9 cellular contexts compared by ENCODE assay signal in the genomic region with DNA sequence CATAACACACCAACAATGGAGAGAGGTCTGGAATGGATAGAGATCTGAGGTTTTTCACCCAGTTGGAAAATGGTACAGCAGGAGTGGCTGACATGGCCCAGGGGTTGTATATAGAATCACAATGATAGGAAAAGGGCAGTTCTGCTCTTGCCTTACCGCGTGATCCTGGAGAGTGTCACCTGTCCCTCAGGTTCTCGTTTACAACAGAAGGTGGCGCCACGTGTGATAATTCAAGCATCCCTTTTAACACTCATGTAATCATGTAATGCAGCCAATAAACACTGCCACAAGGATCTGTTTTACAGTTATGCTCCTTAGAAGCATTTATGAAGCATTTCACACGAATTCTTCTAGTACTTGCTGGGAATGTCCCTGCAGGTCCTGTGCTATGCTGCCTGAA. TPM values are rescaled to one million over a fixed set of nuclear protein-coding genes. Genes with fewer than 3 reads are reported as not detected.
DNase-seq lines count a peak whose midpoint lies in the region; ATAC-seq, FAIRE-seq and TF ChIP-seq lines count a peak whose summit lies in the region.
"Had no signal": no experiment of that assay in that cellular context is flagged by ENCODE, and none has a peak within 500 bp of the region (broad histone marks: within the 10 kb centered on the region; RNA-seq: fewer than 3 reads in every experiment).

No MANE protein-coding gene starts in this region.

- in situ Hi-C loops in HAP-1 (cut with MboI; ENCODE audit: low sequenced_read_pairs): loop anchor here (10.0 kb wide), 1 partner anchor 318 kb away; no protein-coding TSS in a partner anchor

- TF ChIP-seq CTCF in kidney epithelial cell (IDR thresholded peaks at IDR 0.05; ENCODE audit: insufficient read depth, low read length, poor library complexity, severe bottlenecking) (peak; percentile 34), omental fat pad (IDR thresholded peaks at IDR 0.05) (no peak)

- TF ChIP-seq POLR2A in GM12891 (IDR thresholded peaks at IDR 0.05; ENCODE audit: low read depth, low read length): no peak

- H3K4me3 ChIP-seq in HAP-1 (no peak overlapping the region), kidney epithelial cell (ENCODE audit: low read depth, low read length) (no peak overlapping the region)

- H3K9me3 ChIP-seq in HAP-1: no peaks in the 10 kb centered on the region

- DNase-seq in D341Med (ENCODE audit: low spot score): peak; percentile 55
- peak; percentile 28 to 65 for DNase-seq in HAP-1 (ENCODE audit: low spot score in 2 of 2)
- no peak for DNase-seq in kidney epithelial cell (ENCODE audit: low read depth)
- no peak for DNase-seq in AG08396 (ENCODE audit: low spot score)
- DNase-seq in omental fat pad (ENCODE audit: low spot score): no peak
- no peak for DNase-seq in GM12891 (ENCODE audit: insufficient read length, low spot score)
- no peak for DNase-seq in RCC 7860 (ENCODE audit: low spot score)
- DNase-seq: IMR-90 had no signal

- no peaks in the 10 kb centered on the region for H3K4me1 ChIP-seq in HAP-1

- peak; percentile 67 for ATAC-seq in SK-N-SH treated with all-trans-retinoic acid at 6 μM for 48 hours
- no peak for ATAC-seq in omental fat pad (ENCODE audit: low FRiP score)

- FAIRE-seq in GM12891 (lab: Jason Lieb, UNC) (no peak), RCC 7860 (lab: Jason Lieb, UNC) (no peak)

- H3K27me3 ChIP-seq in HAP-1 (ENCODE audit: low read depth) (peaks cover 6% of the 10 kb centered on the region; the same call in 1 of the 2 replicates), kidney epithelial cell (ENCODE audit: control insufficient read depth, insufficient read depth, low read length) (no peaks in the 10 kb centered on the region)

- no peaks in the 10 kb centered on the region for H3K36me3 ChIP-seq in HAP-1 (replicated peaks)
- no peaks in the 10 kb centered on the region for H3K36me3 ChIP-seq in kidney epithelial cell (ENCODE audit: control insufficient read depth, insufficient read depth, low read length)

TF ChIP-seq in SK-N-SH treated with all-trans-retinoic acid at 6 μM for 48 hours, 23 proteins besides CTCF, POLR2A, EP300 and RAD21 (continues in another document):
- TF ChIP-seq TOX (CRISPR knock-in tag; IDR thresholded peaks at IDR 0.05; ENCODE audit: borderline replicate concordance): no peak
- no peak for TF ChIP-seq OSR1 (CRISPR knock-in tag; IDR thresholded peaks at IDR 0.05)
- no peak for TF ChIP-seq ARNTL (CRISPR knock-in tag; IDR thresholded peaks at IDR 0.05; ENCODE audit: borderline replicate concordance, low read depth)
- TF ChIP-seq, protein P1, sequence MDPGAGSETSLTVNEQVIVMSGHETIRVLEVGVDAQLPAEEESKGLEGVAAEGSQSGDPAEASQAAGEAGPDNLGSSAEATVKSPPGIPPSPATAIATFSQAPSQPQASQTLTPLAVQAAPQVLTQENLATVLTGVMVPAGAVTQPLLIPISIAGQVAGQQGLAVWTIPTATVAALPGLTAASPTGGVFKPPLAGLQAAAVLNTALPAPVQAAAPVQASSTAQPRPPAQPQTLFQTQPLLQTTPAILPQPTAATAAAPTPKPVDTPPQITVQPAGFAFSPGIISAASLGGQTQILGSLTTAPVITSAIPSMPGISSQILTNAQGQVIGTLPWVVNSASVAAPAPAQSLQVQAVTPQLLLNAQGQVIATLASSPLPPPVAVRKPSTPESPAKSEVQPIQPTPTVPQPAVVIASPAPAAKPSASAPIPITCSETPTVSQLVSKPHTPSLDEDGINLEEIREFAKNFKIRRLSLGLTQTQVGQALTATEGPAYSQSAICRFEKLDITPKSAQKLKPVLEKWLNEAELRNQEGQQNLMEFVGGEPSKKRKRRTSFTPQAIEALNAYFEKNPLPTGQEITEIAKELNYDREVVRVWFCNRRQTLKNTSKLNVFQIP (CRISPR knock-in tag; IDR thresholded peaks at IDR 0.05; ENCODE audit: borderline replicate concordance, low read depth): no peak
- TF ChIP-seq SNAI2 (CRISPR knock-in tag; IDR thresholded peaks at IDR 0.05): no peak
- no peak for TF ChIP-seq ZFP30 (CRISPR knock-in tag; IDR thresholded peaks at IDR 0.05)
- TF ChIP-seq ISL1 (CRISPR knock-in tag; IDR thresholded peaks at IDR 0.05): no peak
- no peak for TF ChIP-seq ZNF8 (CRISPR knock-in tag; IDR thresholded peaks at IDR 0.05)
- TF ChIP-seq ZNF565 (CRISPR knock-in tag; conservative IDR thresholded peaks at IDR 0.05; ENCODE audit: low read depth): no peak
- TF ChIP-seq RARB (CRISPR knock-in tag; IDR thresholded peaks at IDR 0.05): no peak
- TF ChIP-seq BACH2 (CRISPR knock-in tag; IDR thresholded peaks at IDR 0.05; ENCODE audit: borderline replicate concordance): no peak
- TF ChIP-seq, protein P2, sequence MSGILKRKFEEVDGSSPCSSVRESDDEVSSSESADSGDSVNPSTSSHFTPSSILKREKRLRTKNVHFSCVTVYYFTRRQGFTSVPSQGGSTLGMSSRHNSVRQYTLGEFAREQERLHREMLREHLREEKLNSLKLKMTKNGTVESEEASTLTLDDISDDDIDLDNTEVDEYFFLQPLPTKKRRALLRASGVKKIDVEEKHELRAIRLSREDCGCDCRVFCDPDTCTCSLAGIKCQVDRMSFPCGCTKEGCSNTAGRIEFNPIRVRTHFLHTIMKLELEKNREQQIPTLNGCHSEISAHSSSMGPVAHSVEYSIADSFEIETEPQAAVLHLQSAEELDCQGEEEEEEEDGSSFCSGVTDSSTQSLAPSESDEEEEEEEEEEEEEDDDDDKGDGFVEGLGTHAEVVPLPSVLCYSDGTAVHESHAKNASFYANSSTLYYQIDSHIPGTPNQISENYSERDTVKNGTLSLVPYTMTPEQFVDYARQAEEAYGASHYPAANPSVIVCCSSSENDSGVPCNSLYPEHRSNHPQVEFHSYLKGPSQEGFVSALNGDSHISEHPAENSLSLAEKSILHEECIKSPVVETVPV (CRISPR knock-in tag; IDR thresholded peaks at IDR 0.05): no peak

TF ChIP-seq in GM12891, 5 proteins besides CTCF, POLR2A, EP300 and RAD21:
- TF ChIP-seq SPI1 (IDR thresholded peaks at IDR 0.05; ENCODE audit: low read depth, low read length): no peak
- no peak for TF ChIP-seq PAX5 (IDR thresholded peaks at IDR 0.05; ENCODE audit: insufficient read depth, low read length, severe bottlenecking)
- TF ChIP-seq POLR2AphosphoS5 (IDR thresholded peaks at IDR 0.05; ENCODE audit: low read depth, low read length): no peak
- TF ChIP-seq TAF1 (IDR thresholded peaks at IDR 0.05; ENCODE audit: low read depth, low read length): no peak
- no peak for TF ChIP-seq POU2F2 (IDR thresholded peaks at IDR 0.05; ENCODE audit: low read depth, low read length)

RNA-seq across cellular contexts. Expression of a gene that starts 12.9 kb away (rescaled TPM):
- total RNA-seq in kidney epithelial cell (78.5 and 84.9 TPM in 2 replicates), omental fat pad (1 to 10 TPM; 3.0 to 8.4 (median 7.0) TPM)
- polyA plus RNA-seq in GM12891 (2012; ENCODE audit: low read depth, missing spikeins): 1.0 TPM
- total RNA-seq: IMR-90 had no signal
- polyA plus RNA-seq: IMR-90 had no signal

RNA-seq across cellular contexts. Expression of a gene that starts 40.7 kb away (rescaled TPM):
- total RNA-seq in kidney epithelial cell (69.8 and 92.7 TPM in 2 replicates), omental fat pad (10 to 100 TPM; 76.4 to 87.3 (median 83.5) TPM)
- polyA plus RNA-seq in GM12891 (2012; ENCODE audit: low read depth, missing spikeins): 26.8 TPM

RNA-seq across cellular contexts. Expression of a gene that starts 48.5 kb away (rescaled TPM):
- total RNA-seq in kidney epithelial cell (57.2 and 64.4 TPM in 2 replicates), omental fat pad (10 to 100 TPM; 20.7 to 45.7 (median 27.9) TPM)
- polyA plus RNA-seq in GM12891 (2012; ENCODE audit: low read depth, missing spikeins): 1.7 TPM

RNA-seq across cellular contexts. Expression of a gene that starts 58.8 kb away (rescaled TPM):
- total RNA-seq in kidney epithelial cell: not detected in 2 replicates
- not detected for total RNA-seq in omental fat pad
- not detected for polyA plus RNA-seq in GM12891 (2012; ENCODE audit: low read depth, missing spikeins)
- total RNA-seq: IMR-90 had no signal
- polyA plus RNA-seq: IMR-90 had no signal

Comparison
In these comparisons a context has a peak if more than half of its experiments do, and no peak if none do; other contexts are left out.
1. DNase-seq: peak in D341Med (single experiment) and HAP-1 (2 of 2); none in kidney epithelial cell (single experiment), AG08396 (single experiment), omental fat pad (single experiment), GM12891 (single experiment) and RCC 7860 (single experiment).